8 cellular contexts compared by ENCODE assay signal in genomic region chr6:70413829-70414494, GRCh38. TPM values are rescaled to one million over a fixed set of nuclear protein-coding genes. Genes with fewer than 3 reads are reported as not detected.
DNase-seq lines count a peak whose midpoint lies in the region; ATAC-seq and TF ChIP-seq lines count a peak whose summit lies in the region.

No MANE protein-coding gene starts in this region.

- TF ChIP-seq CTCF in tibial nerve (IDR thresholded peaks at IDR 0.05) = no peak

- peak overlapping the region; percentile 57 for H3K27ac ChIP-seq in ectodermal cell (ENCODE audit: insufficient read depth, low read depth, low read length, poor library complexity, severe bottlenecking)
- peak overlapping the region; percentile 66 to 94 (median 90) for H3K27ac ChIP-seq in tibial nerve

- H3K4me1 ChIP-seq in ectodermal cell (ENCODE audit: control insufficient read depth, insufficient read depth, low read length) (no peaks in the 10 kb centered on the region), tibial nerve (peaks cover 0 to 28% (median 8%) of the 10 kb centered on the region in 4 donors)

- DNase-seq in EL = peak; percentile 26
- peak; percentile 42 for DNase-seq in medulla oblongata (ENCODE audit: extremely low spot score)
- peak in 1 of 2 donors; percentile 9 for DNase-seq in tibial nerve (ENCODE audit: low spot score in 2 of 2)
- no peak for DNase-seq in stimulated activated naive CD4-positive, alpha-beta T cell treated with Interleukin-2 at 50 U/mL for 16 hours (lab: John Stamatoyannopoulos, UW)

- peak; percentile 27 for ATAC-seq in GM19397 (IDR thresholded peaks at IDR 0.05; ENCODE audit: unreplicated experiment)
- peak; percentile 24 for ATAC-seq in HG03521 (IDR thresholded peaks at IDR 0.05; ENCODE audit: unreplicated experiment)
- ATAC-seq in SK-N-SH treated with all-trans-retinoic acid at 6 μM for 48 hours = peak; percentile 67

- H3K36me3 ChIP-seq in ectodermal cell (ENCODE audit: control insufficient read depth, insufficient read depth, low read length) (peaks cover 3% of the 10 kb centered on the region), tibial nerve (peaks cover 0 to 17% (median 0%) of the 10 kb centered on the region in 3 donors)

- H3K4me3 ChIP-seq in ectodermal cell (ENCODE audit: insufficient read depth, low read depth, low read length) = peak overlapping the region; percentile 93
- H3K4me3 ChIP-seq in tibial nerve = peak overlapping the region; percentile 78 to 94 (median 86)

- TF ChIP-seq POLR2A in tibial nerve (IDR thresholded peaks at IDR 0.05) = no peak

- H3K9me3 ChIP-seq in ectodermal cell (ENCODE audit: control insufficient read depth, low read length) (no peaks in the 10 kb centered on the region), tibial nerve (no peaks in the 10 kb centered on the region)

- no peak for TF ChIP-seq EP300 in tibial nerve (IDR thresholded peaks at IDR 0.05)

- no peaks in the 10 kb centered on the region for H3K27me3 ChIP-seq in ectodermal cell (ENCODE audit: control insufficient read depth, insufficient read depth, low read length, poor library complexity, severe bottlenecking)
- no peaks in the 10 kb centered on the region for H3K27me3 ChIP-seq in tibial nerve

- 0% methylated on average over 44 of the region's 44 CpGs for WGBS in ectodermal cell, 2 experiments
- WGBS in tibial nerve, 2 donors = 1% methylated on average over 36 to 42 of the region's 44 CpGs

TF ChIP-seq in SK-N-SH treated with all-trans-retinoic acid at 6 μM for 48 hours, 23 proteins besides CTCF, POLR2A, EP300 and RAD21:
- TF ChIP-seq CSRNP3 (CRISPR knock-in tag; IDR thresholded peaks at IDR 0.05) (no peak), ZNF8 (CRISPR knock-in tag; IDR thresholded peaks at IDR 0.05) (no peak), TSHZ2 (CRISPR knock-in tag; IDR thresholded peaks at IDR 0.05) (no peak), SNAI2 (CRISPR knock-in tag; IDR thresholded peaks at IDR 0.05) (no peak), PPARA (CRISPR knock-in tag; IDR thresholded peaks at IDR 0.05; ENCODE audit: borderline replicate concordance) (no peak), CREB5 (CRISPR knock-in tag; IDR thresholded peaks at IDR 0.05; ENCODE audit: low read depth) (no peak), ZNF565 (CRISPR knock-in tag; conservative IDR thresholded peaks at IDR 0.05; ENCODE audit: low read depth) (no peak), CSDC2 (CRISPR knock-in tag; IDR thresholded peaks at IDR 0.05) (no peak), ZFP3 (CRISPR knock-in tag; IDR thresholded peaks at IDR 0.05) (no peak; the same call in 1 of the 2 replicates), RARB (CRISPR knock-in tag; IDR thresholded peaks at IDR 0.05) (no peak), ARNTL (CRISPR knock-in tag; IDR thresholded peaks at IDR 0.05; ENCODE audit: borderline replicate concordance, low read depth) (no peak), ISL1 (CRISPR knock-in tag; IDR thresholded peaks at IDR 0.05) (no peak), BACH2 (CRISPR knock-in tag; IDR thresholded peaks at IDR 0.05; ENCODE audit: borderline replicate concordance) (no peak), GLIS3 (CRISPR knock-in tag; IDR thresholded peaks at IDR 0.05) (no peak), TCF4 (CRISPR knock-in tag; IDR thresholded peaks at IDR 0.05; ENCODE audit: borderline replicate concordance) (no peak), POU6F1 (CRISPR knock-in tag; IDR thresholded peaks at IDR 0.05; ENCODE audit: borderline replicate concordance, low read depth) (no peak), ZFP30 (CRISPR knock-in tag; IDR thresholded peaks at IDR 0.05) (no peak), ZNF70 (CRISPR knock-in tag; IDR thresholded peaks at IDR 0.05) (no peak)

RNA-seq across cellular contexts. Expression of gene FAM135A, which starts 0.7 kb away (rescaled TPM):
- polyA plus RNA-seq in ectodermal cell (2013, experiment 1 of 4) = 40.2 TPM
- 39.9 TPM for polyA plus RNA-seq in ectodermal cell (2013, experiment 2 of 4)
- polyA plus RNA-seq in ectodermal cell (2013, experiment 3 of 4) = 31.1 TPM
- 39.9 TPM for polyA plus RNA-seq in ectodermal cell (2013, experiment 4 of 4)
- 10 to 100 TPM; 23.7 to 30.8 (median 27.3) TPM for total RNA-seq in tibial nerve
